1 cellular context compared by ENCODE assay signal in genomic region chr20:33387177-33387576, GRCh38.
A peak's percentile ranks its signal among the peaks of the same experiment; 100 is the strongest.
TF ChIP-seq lines count a peak whose summit lies in the region.

No MANE protein-coding gene starts in this region.

TF ChIP-seq in HepG2, 621 proteins besides CTCF, POLR2A, EP300 and RAD21:
- TF ChIP-seq ZFP1 (CRISPR knock-in tag; IDR thresholded peaks at IDR 0.05), result no peak
- peak; percentile 11; the same call in 1 of the 2 replicates for TF ChIP-seq CREB1 (IDR thresholded peaks at IDR 0.05)
- TF ChIP-seq CREB1 (CRISPR knock-in tag; IDR thresholded peaks at IDR 0.05), result no peak
- TF ChIP-seq IRF9 (CRISPR knock-in tag; IDR thresholded peaks at IDR 0.05; ENCODE audit: borderline replicate concordance), result no peak
- TF ChIP-seq FOXM1 (CRISPR knock-in tag; IDR thresholded peaks at IDR 0.05), result no peak
- no peak for TF ChIP-seq NPAS2 (CRISPR knock-in tag; IDR thresholded peaks at IDR 0.05; ENCODE audit: borderline replicate concordance)
